ENCODE assay signal across 11 cellular contexts in the genomic region with DNA sequence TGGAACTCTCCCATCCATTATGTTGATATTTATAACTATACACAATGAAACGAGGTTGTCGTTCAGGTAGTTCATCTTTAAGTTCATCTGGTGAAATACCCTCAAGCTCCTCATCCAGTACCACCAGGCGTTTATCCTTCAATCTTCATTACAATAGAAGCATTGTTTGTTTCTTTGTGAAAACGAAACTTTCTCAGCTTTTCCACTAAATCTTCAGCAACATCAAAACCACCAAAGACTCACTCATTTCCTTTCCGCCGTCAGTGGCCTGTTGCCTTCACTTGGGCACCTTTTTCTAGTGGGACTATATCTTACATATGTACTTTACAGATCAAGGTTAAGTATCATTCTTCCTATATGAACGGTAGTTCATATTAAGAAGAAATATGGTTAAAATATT. TPM values are rescaled to one million over a fixed set of nuclear protein-coding genes. Genes with fewer than 3 reads are reported as not detected.
A peak's percentile ranks its signal among the peaks of the same experiment; 100 is the strongest.
DNase-seq lines count a peak whose midpoint lies in the region; ATAC-seq and TF ChIP-seq lines count a peak whose summit lies in the region.
"Had no signal": no experiment of that assay in that cellular context is flagged by ENCODE, and none has a peak within 500 bp of the region (broad histone marks: within the 10 kb centered on the region; RNA-seq: fewer than 3 reads in every experiment).

No MANE protein-coding gene starts in this region.

- no peaks in the 10 kb centered on the region for H3K36me3 ChIP-seq in SJCRH30
- H3K36me3 ChIP-seq in tibial nerve, result no peaks in the 10 kb centered on the region

- peak overlapping the region; percentile 17; the same call in 1 of the 2 replicates for H3K4me3 ChIP-seq in SJCRH30
- H3K4me3 ChIP-seq in tibial nerve, result no peak overlapping the region
- H3K4me3 ChIP-seq: PC-9 had no signal

- DNase-seq in SJCRH30, result peak in 1 of 2 experiments; percentile 16
- DNase-seq in activated naive CD4-positive, alpha-beta T cell treated with anti-CD3 and anti-CD28 coated beads, Interleukin-2, amount 50 U/mL, for 16 hours, result peak; percentile 29
- DNase-seq in stimulated activated CD4-positive, alpha-beta T cell treated with anti-CD3 and anti-CD28 coated beads, Interleukin-4, amount 100 ng/mL, for 1 hour, result peak; percentile 6
- no peak for DNase-seq in tibial nerve (ENCODE audit: low spot score in 2 of 2)
- DNase-seq in midbrain (lab: John Stamatoyannopoulos, UW), result no peak
- DNase-seq: cortex of kidney, PC-9, T1000 had no signal

- H3K9me3 ChIP-seq in SJCRH30 (replicated peaks), result 0 out of 2 replicates have a peak, but pooled peaks cover 2% of the 10 kb centered on the region
- H3K9me3 ChIP-seq in tibial nerve, result peaks cover 0 to 8% (median 0%) of the 10 kb centered on the region in 4 donors

- peak; percentile 76 for ATAC-seq in GM18868 (IDR thresholded peaks at IDR 0.05; ENCODE audit: unreplicated experiment)
- ATAC-seq in HG03159 (IDR thresholded peaks at IDR 0.05; ENCODE audit: unreplicated experiment), result no peak
- no peak for ATAC-seq in HG02885 (IDR thresholded peaks at IDR 0.05; ENCODE audit: poor library complexity, unreplicated experiment)

- WGBS in tibial nerve, 2 donors, result 39 to 41% methylated on average over 7 of the region's 7 CpGs

- TF ChIP-seq POLR2A in tibial nerve (IDR thresholded peaks at IDR 0.05), result no peak

- no peak for TF ChIP-seq EP300 in tibial nerve (IDR thresholded peaks at IDR 0.05)

- H3K27me3 ChIP-seq in SJCRH30, result no peaks in the 10 kb centered on the region
- H3K27me3 ChIP-seq in tibial nerve, result no peaks in the 10 kb centered on the region

- no peak for TF ChIP-seq CTCF in tibial nerve (IDR thresholded peaks at IDR 0.05)

- H3K4me1 ChIP-seq in SJCRH30 (no peaks in the 10 kb centered on the region), tibial nerve (no peaks in the 10 kb centered on the region)

- no peak overlapping the region for H3K27ac ChIP-seq in SJCRH30
- H3K27ac ChIP-seq in tibial nerve, result no peak overlapping the region
- H3K27ac ChIP-seq: PC-9 had no signal

RNA-seq across cellular contexts. Expression of gene TFG, which starts 44.1 kb away (rescaled TPM):
- total RNA-seq in SJCRH30 (2014; rRNA removed; shearing (Covaris generic)), result 161 and 184 TPM in 2 replicates
- total RNA-seq in tibial nerve, result 10 to 100 TPM; 50.8 to 80.8 (median 62.8) TPM

RNA-seq across cellular contexts. Expression of gene ADGRG7, which starts 55.8 kb away (rescaled TPM):
- not detected in 2 replicates for total RNA-seq in SJCRH30 (2014; rRNA removed; shearing (Covaris generic))
- under 1 TPM in 1 of 4 donors, not detected in 3; 0.42 TPM for total RNA-seq in tibial nerve
- total RNA-seq: PC-9 had no signal

Comparison
In these comparisons a context has a peak if more than half of its experiments do, and no peak if none do; other contexts are left out.
1. DNase-seq: peak in activated naive CD4-positive, alpha-beta T cell treated with anti-CD3 and anti-CD28 coated beads, Interleukin-2, amount 50 U/mL, for 16 hours (single experiment) and stimulated activated CD4-positive, alpha-beta T cell treated with anti-CD3 and anti-CD28 coated beads, Interleukin-4, amount 100 ng/mL, for 1 hour (single experiment); none in tibial nerve (0 of 2) and midbrain (single experiment).